Comparison of ENCODE assay signal across 1 cellular context in the genomic region with DNA sequence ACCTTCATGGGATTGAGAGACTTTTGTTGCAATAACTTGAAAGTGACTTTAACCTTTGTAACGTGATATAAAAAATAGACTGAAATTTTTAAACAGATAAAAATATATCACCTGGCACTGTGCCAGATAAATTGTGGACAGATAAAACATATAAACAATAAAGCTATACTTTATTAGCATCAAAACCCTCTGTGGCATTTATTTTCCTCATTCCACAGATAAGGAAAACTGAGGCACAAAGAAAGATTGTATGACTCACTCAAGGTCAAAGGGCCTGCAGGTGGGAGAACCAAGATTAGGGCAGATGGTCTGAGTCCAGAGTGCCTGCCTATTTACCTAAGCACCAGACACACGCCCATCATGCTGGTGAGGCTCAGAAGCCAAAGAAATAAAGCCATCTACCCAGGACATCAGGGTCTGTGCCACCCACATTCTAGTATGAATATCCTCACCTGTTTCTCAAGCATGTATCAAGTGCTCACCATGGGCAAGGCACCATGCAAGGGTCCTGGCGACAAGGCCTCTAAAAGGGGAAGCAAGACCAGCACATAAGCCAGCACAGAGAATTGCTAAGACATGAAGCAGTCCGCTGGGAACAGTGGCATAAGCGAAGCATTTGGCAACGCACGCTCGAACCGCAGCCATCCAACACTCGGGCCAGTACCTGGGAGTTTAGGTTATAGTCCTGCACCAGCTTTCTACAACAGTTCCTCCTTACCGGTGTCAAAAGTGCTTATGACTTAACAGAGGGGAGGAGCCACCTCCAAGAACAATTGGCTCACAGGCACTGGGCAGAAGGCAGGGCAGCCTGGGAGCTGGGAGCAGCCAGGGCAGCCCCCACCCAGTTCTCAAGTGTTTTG.
A peak's percentile ranks its signal among the peaks of the same experiment; 100 is the strongest.
TF ChIP-seq lines count a peak whose summit lies in the region.

No MANE protein-coding gene starts in this region.

TF ChIP-seq in K562, 482 proteins besides CTCF, POLR2A, EP300 and RAD21 (continued from another document and continues in another):
- TF ChIP-seq SRF (CRISPR knock-in tag; IDR thresholded peaks at IDR 0.05) (no peak), HNRNPUL1 (IDR thresholded peaks at IDR 0.05; ENCODE audit: low read length) (no peak), ILK (tag; IDR thresholded peaks at IDR 0.05; ENCODE audit: borderline replicate concordance, low read depth) (no peak), LARP7 (IDR thresholded peaks at IDR 0.05) (no peak), ZZZ3 (IDR thresholded peaks at IDR 0.05) (no peak), BCOR (IDR thresholded peaks at IDR 0.05) (no peak), RBM39 (optimal IDR thresholded peaks at IDR 0.05; ENCODE audit: low read depth, low read length) (no peak), SMARCA4 (IDR thresholded peaks at IDR 0.05) (peak; percentile 82), MIER1 (IDR thresholded peaks at IDR 0.05; ENCODE audit: low read depth) (no peak), ZNF76 (CRISPR knock-in tag; IDR thresholded peaks at IDR 0.05; ENCODE audit: borderline replicate concordance) (no peak), ETV1 (tag; conservative IDR thresholded peaks at IDR 0.05; ENCODE audit: low read depth) (no peak), RUNX1 (IDR thresholded peaks at IDR 0.05; ENCODE audit: low read depth) (no peak), TCF7 (IDR thresholded peaks at IDR 0.05; ENCODE audit: borderline replicate concordance) (no peak), HMG20B (CRISPR knock-in tag; IDR thresholded peaks at IDR 0.05) (no peak), PHF21A (IDR thresholded peaks at IDR 0.05; ENCODE audit: borderline replicate concordance, low read depth) (no peak), ZNF764 (CRISPR knock-in tag; IDR thresholded peaks at IDR 0.05; ENCODE audit: low read depth) (no peak), MBD2 (IDR thresholded peaks at IDR 0.05; ENCODE audit: borderline replicate concordance, low read depth) (no peak), PYGO2 (tag; IDR thresholded peaks at IDR 0.05) (no peak), ZNF436 (CRISPR knock-in tag; IDR thresholded peaks at IDR 0.05) (no peak), YBX1 (IDR thresholded peaks at IDR 0.05) (no peak), ZNF696 (CRISPR knock-in tag; conservative IDR thresholded peaks at IDR 0.05) (no peak), FIP1L1 (IDR thresholded peaks at IDR 0.05; ENCODE audit: low read depth, low read length, poor library complexity, severe bottlenecking) (no peak), PCBP2 (IDR thresholded peaks at IDR 0.05; ENCODE audit: low read depth, low read length, poor library complexity, severe bottlenecking) (no peak), NRF1 (conservative IDR thresholded peaks at IDR 0.05 in 1 of 2, IDR thresholded peaks at IDR 0.05 in 1 of 2) (no peak), ZBTB17 (CRISPR knock-in tag; IDR thresholded peaks at IDR 0.05) (no peak), ZNF253 (CRISPR knock-in tag; conservative IDR thresholded peaks at IDR 0.05) (no peak), HNRNPLL (IDR thresholded peaks at IDR 0.05; ENCODE audit: low read depth, low read length, poor library complexity, severe bottlenecking) (no peak), POLR2H (tag; IDR thresholded peaks at IDR 0.05; ENCODE audit: low read depth) (no peak), ZNF695 (CRISPR knock-in tag; IDR thresholded peaks at IDR 0.05) (no peak), HDAC1 (IDR thresholded peaks at IDR 0.05) (no peak), RFX5 (IDR thresholded peaks at IDR 0.05; ENCODE audit: low read depth, low read length) (no peak), U2AF1 (optimal IDR thresholded peaks at IDR 0.05; ENCODE audit: low read depth, low read length) (no peak), PHF8 (IDR thresholded peaks at IDR 0.05; ENCODE audit: borderline replicate concordance, low read length) (no peak), BRCA1 (IDR thresholded peaks at IDR 0.05) (no peak), BRCA1 (CRISPR knock-in tag; IDR thresholded peaks at IDR 0.05) (no peak), ZNF780A (CRISPR knock-in tag; IDR thresholded peaks at IDR 0.05) (no peak), KLF16 (IDR thresholded peaks at IDR 0.05) (peak; percentile 13; the same call in 1 of the 2 replicates)
- TF ChIP-seq, protein P1, sequence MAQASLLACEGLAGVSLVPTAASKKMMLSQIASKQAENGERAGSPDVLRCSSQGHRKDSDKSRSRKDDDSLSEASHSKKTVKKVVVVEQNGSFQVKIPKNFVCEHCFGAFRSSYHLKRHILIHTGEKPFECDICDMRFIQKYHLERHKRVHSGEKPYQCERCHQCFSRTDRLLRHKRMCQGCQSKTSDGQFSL (CRISPR knock-in tag; IDR thresholded peaks at IDR 0.05) = no peak
- TF ChIP-seq, protein P1 (tag; IDR thresholded peaks at IDR 0.05) = no peak
- TF ChIP-seq, protein P2, sequence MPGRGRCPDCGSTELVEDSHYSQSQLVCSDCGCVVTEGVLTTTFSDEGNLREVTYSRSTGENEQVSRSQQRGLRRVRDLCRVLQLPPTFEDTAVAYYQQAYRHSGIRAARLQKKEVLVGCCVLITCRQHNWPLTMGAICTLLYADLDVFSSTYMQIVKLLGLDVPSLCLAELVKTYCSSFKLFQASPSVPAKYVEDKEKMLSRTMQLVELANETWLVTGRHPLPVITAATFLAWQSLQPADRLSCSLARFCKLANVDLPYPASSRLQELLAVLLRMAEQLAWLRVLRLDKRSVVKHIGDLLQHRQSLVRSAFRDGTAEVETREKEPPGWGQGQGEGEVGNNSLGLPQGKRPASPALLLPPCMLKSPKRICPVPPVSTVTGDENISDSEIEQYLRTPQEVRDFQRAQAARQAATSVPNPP (IDR thresholded peaks at IDR 0.05; ENCODE audit: borderline replicate concordance, insufficient read depth, insufficient read length) = no peak
- TF ChIP-seq, protein P3, sequence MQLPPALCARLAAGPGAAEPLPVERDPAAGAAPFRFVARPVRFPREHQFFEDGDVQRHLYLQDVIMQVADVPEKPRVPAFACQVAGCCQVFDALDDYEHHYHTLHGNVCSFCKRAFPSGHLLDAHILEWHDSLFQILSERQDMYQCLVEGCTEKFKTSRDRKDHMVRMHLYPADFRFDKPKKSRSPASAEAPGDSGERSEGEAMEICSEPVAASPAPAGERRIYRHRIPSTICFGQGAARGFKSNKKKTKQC (CRISPR knock-in tag; IDR thresholded peaks at IDR 0.05) = no peak
- TF ChIP-seq, protein P4, sequence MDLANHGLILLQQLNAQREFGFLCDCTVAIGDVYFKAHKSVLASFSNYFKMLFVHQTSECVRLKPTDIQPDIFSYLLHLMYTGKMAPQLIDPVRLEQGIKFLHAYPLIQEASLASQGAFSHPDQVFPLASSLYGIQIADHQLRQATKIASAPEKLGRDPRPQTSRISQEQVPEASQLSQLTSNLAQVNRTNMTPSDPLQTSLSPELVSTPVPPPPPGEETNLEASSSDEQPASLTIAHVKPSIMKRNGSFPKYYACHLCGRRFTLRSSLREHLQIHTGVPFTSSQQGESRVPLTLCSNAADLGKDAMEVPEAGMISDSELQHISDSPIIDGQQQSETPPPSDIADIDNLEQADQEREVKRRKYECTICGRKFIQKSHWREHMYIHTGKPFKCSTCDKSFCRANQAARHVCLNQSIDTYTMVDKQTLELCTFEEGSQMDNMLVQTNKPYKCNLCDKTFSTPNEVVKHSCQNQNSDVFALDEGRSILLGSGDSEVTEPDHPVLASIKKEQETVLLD (IDR thresholded peaks at IDR 0.05) = no peak
- TF ChIP-seq, protein P5, sequence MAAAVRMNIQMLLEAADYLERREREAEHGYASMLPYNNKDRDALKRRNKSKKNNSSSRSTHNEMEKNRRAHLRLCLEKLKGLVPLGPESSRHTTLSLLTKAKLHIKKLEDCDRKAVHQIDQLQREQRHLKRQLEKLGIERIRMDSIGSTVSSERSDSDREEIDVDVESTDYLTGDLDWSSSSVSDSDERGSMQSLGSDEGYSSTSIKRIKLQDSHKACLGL (CRISPR knock-in tag; IDR thresholded peaks at IDR 0.05; ENCODE audit: borderline replicate concordance, poor library complexity, severe bottlenecking) = no peak
- TF ChIP-seq, protein P6, sequence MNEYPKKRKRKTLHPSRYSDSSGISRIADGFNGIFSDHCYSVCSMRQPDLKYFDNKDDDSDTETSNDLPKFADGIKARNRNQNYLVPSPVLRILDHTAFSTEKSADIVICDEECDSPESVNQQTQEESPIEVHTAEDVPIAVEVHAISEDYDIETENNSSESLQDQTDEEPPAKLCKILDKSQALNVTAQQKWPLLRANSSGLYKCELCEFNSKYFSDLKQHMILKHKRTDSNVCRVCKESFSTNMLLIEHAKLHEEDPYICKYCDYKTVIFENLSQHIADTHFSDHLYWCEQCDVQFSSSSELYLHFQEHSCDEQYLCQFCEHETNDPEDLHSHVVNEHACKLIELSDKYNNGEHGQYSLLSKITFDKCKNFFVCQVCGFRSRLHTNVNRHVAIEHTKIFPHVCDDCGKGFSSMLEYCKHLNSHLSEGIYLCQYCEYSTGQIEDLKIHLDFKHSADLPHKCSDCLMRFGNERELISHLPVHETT (CRISPR knock-in tag; conservative IDR thresholded peaks at IDR 0.05 in 1 of 2, IDR thresholded peaks at IDR 0.05 in 1 of 2) = no peak
- TF ChIP-seq, protein P7, sequence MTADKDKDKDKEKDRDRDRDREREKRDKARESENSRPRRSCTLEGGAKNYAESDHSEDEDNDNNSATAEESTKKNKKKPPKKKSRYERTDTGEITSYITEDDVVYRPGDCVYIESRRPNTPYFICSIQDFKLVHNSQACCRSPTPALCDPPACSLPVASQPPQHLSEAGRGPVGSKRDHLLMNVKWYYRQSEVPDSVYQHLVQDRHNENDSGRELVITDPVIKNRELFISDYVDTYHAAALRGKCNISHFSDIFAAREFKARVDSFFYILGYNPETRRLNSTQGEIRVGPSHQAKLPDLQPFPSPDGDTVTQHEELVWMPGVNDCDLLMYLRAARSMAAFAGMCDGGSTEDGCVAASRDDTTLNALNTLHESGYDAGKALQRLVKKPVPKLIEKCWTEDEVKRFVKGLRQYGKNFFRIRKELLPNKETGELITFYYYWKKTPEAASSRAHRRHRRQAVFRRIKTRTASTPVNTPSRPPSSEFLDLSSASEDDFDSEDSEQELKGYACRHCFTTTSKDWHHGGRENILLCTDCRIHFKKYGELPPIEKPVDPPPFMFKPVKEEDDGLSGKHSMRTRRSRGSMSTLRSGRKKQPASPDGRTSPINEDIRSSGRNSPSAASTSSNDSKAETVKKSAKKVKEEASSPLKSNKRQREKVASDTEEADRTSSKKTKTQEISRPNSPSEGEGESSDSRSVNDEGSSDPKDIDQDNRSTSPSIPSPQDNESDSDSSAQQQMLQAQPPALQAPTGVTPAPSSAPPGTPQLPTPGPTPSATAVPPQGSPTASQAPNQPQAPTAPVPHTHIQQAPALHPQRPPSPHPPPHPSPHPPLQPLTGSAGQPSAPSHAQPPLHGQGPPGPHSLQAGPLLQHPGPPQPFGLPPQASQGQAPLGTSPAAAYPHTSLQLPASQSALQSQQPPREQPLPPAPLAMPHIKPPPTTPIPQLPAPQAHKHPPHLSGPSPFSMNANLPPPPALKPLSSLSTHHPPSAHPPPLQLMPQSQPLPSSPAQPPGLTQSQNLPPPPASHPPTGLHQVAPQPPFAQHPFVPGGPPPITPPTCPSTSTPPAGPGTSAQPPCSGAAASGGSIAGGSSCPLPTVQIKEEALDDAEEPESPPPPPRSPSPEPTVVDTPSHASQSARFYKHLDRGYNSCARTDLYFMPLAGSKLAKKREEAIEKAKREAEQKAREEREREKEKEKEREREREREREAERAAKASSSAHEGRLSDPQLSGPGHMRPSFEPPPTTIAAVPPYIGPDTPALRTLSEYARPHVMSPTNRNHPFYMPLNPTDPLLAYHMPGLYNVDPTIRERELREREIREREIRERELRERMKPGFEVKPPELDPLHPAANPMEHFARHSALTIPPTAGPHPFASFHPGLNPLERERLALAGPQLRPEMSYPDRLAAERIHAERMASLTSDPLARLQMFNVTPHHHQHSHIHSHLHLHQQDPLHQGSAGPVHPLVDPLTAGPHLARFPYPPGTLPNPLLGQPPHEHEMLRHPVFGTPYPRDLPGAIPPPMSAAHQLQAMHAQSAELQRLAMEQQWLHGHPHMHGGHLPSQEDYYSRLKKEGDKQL (CRISPR knock-in tag; IDR thresholded peaks at IDR 0.05; ENCODE audit: borderline replicate concordance) = no peak
- TF ChIP-seq, protein P8, sequence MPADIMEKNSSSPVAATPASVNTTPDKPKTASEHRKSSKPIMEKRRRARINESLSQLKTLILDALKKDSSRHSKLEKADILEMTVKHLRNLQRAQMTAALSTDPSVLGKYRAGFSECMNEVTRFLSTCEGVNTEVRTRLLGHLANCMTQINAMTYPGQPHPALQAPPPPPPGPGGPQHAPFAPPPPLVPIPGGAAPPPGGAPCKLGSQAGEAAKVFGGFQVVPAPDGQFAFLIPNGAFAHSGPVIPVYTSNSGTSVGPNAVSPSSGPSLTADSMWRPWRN (IDR thresholded peaks at IDR 0.05; ENCODE audit: low read depth) = no peak
- TF ChIP-seq, protein P9, sequence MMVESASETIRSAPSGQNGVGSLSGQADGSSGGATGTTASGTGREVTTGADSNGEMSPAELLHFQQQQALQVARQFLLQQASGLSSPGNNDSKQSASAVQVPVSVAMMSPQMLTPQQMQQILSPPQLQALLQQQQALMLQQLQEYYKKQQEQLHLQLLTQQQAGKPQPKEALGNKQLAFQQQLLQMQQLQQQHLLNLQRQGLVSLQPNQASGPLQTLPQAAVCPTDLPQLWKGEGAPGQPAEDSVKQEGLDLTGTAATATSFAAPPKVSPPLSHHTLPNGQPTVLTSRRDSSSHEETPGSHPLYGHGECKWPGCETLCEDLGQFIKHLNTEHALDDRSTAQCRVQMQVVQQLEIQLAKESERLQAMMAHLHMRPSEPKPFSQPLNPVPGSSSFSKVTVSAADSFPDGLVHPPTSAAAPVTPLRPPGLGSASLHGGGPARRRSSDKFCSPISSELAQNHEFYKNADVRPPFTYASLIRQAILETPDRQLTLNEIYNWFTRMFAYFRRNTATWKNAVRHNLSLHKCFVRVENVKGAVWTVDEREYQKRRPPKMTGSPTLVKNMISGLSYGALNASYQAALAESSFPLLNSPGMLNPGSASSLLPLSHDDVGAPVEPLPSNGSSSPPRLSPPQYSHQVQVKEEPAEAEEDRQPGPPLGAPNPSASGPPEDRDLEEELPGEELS (CRISPR knock-in tag; IDR thresholded peaks at IDR 0.05; ENCODE audit: borderline replicate concordance) = no peak
- TF ChIP-seq, protein P10, sequence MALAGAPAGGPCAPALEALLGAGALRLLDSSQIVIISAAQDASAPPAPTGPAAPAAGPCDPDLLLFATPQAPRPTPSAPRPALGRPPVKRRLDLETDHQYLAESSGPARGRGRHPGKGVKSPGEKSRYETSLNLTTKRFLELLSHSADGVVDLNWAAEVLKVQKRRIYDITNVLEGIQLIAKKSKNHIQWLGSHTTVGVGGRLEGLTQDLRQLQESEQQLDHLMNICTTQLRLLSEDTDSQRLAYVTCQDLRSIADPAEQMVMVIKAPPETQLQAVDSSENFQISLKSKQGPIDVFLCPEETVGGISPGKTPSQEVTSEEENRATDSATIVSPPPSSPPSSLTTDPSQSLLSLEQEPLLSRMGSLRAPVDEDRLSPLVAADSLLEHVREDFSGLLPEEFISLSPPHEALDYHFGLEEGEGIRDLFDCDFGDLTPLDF (CRISPR knock-in tag; IDR thresholded peaks at IDR 0.05) = no peak
- TF ChIP-seq, protein P11, sequence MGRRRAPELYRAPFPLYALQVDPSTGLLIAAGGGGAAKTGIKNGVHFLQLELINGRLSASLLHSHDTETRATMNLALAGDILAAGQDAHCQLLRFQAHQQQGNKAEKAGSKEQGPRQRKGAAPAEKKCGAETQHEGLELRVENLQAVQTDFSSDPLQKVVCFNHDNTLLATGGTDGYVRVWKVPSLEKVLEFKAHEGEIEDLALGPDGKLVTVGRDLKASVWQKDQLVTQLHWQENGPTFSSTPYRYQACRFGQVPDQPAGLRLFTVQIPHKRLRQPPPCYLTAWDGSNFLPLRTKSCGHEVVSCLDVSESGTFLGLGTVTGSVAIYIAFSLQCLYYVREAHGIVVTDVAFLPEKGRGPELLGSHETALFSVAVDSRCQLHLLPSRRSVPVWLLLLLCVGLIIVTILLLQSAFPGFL (CRISPR knock-in tag; IDR thresholded peaks at IDR 0.05) = no peak
